8 cellular contexts compared by ENCODE assay signal in genomic region chr5:6632931-6633468, GRCh38. TPM values are rescaled to one million over a fixed set of nuclear protein-coding genes. Genes with fewer than 3 reads are reported as not detected.
DNase-seq lines count a peak whose midpoint lies in the region; ATAC-seq, FAIRE-seq and TF ChIP-seq lines count a peak whose summit lies in the region.

Gene NSUN2, minus strand, starts transcription at chr5:6633044. Its CDS starts 65 bp downstream, at chr5:6632979.
Gene SRD5A1, plus strand, starts transcription at chr5:6633440. Its CDS starts 137 bp downstream, at chr5:6633577.

- WGBS in right cardiac atrium = under 1% methylated on average over 59 of the region's 59 CpGs

- ATAC-seq in HG02973 (IDR thresholded peaks at IDR 0.05; ENCODE audit: unreplicated experiment) = peak; percentile 80
- peak; percentile 99 for ATAC-seq in right cardiac atrium

- peaks cover 1% of the 10 kb centered on the region for H3K4me1 ChIP-seq in right cardiac atrium (ENCODE audit: control insufficient read depth, insufficient read depth, low read length)
- peaks cover 54% of the 10 kb centered on the region for H3K4me1 ChIP-seq in vagina

- TF ChIP-seq CTCF in vagina (IDR thresholded peaks at IDR 0.05) = no peak

- FAIRE-seq in GM18507 (lab: Jason Lieb, UNC) = peak; percentile 80

- DNase-seq in GM18507 (ENCODE audit: extremely low spot score, insufficient read length, low read depth) = peak; percentile 98
- DNase-seq in NCI-H1930 (lab: John Stamatoyannopoulos, UW) = peak; percentile 89 to 97
- peak; percentile 48 to 99 (median 92) for DNase-seq in anterior cingulate cortex (lab: John Stamatoyannopoulos, UW)
- DNase-seq in right cardiac atrium = peak; percentile 92 to 97 (median 96)
- peak; percentile 93 for DNase-seq in putamen (ENCODE audit: low spot score)
- peak in 1 of 2 donors; percentile 95 for DNase-seq in vagina (ENCODE audit: extremely low spot score in 2 of 2)

- H3K9me3 ChIP-seq in right cardiac atrium (ENCODE audit: control insufficient read depth, low read length) (peaks cover 3% of the 10 kb centered on the region), vagina (no peaks in the 10 kb centered on the region)

- peaks cover 0 to 18% of the 10 kb centered on the region in 2 donors for H3K36me3 ChIP-seq in vagina

- H3K27me3 ChIP-seq in right cardiac atrium (ENCODE audit: control insufficient read depth, insufficient read depth) = no peaks in the 10 kb centered on the region
- H3K27me3 ChIP-seq in vagina = no peaks in the 10 kb centered on the region

- H3K27ac ChIP-seq in right cardiac atrium (ENCODE audit: low read length) (peak within 1 kb of the TSS; percentile 83), vagina (peak within 1 kb of the TSS; percentile 89)

- peak within 1 kb of the TSS; percentile 62 for H3K4me3 ChIP-seq in right cardiac atrium (ENCODE audit: low read length)
- H3K4me3 ChIP-seq in vagina = peak within 1 kb of the TSS; percentile 72 to 81

- intact Hi-C loops in T-helper 2 cell treated with Interferon-gamma antibody and Interleukin-4, amounts not matched to agents 100 ng/mL and 5 ng/mL, for 36 hours (cut with micrococcal nuclease) = loop anchor here (1.0 to 5.0 kb wide), 8 partner anchors 80 to 1224 kb away; partner anchors contain the start of genes ICE1, MED10 and TENT4A
- intact Hi-C loops in right cardiac atrium (cut with DNase I) (loop anchor here in 3 of 4 donors (5.0 to 10.0 kb wide), 4 partner anchors 72 to 114 kb away; no protein-coding TSS in a partner anchor), vagina (cut with DNase I) (loop anchor here (1.0 kb wide), 1 partner anchor 81 kb away; no protein-coding TSS in a partner anchor)

- peak in 1 of 2 donors; percentile 66 for TF ChIP-seq POLR2A in vagina (IDR thresholded peaks at IDR 0.05)

RNA-seq across cellular contexts. Expression of gene NSUN2, which starts in this region (rescaled TPM):
- total RNA-seq in T-helper 2 cell treated with Interferon-gamma antibody and Interleukin-4, amounts not matched to agents 100 ng/mL and 5 ng/mL, for 36 hours = 90.1 and 92.2 TPM in 2 replicates
- total RNA-seq in right cardiac atrium (10 to 100 TPM; 26.2 to 31.2 (median 27.2) TPM), vagina (43.2 TPM)
- polyA plus RNA-seq in right cardiac atrium = 23.7 TPM

RNA-seq across cellular contexts. Expression of gene SRD5A1, which starts in this region (rescaled TPM):
- total RNA-seq in T-helper 2 cell treated with Interferon-gamma antibody and Interleukin-4, amounts not matched to agents 100 ng/mL and 5 ng/mL, for 36 hours = 13.9 and 15.0 TPM in 2 replicates
- 1 to 10 TPM; 2.8 to 3.0 (median 2.9) TPM for total RNA-seq in right cardiac atrium
- 1.4 TPM for polyA plus RNA-seq in right cardiac atrium
- total RNA-seq in vagina = 45.4 TPM
